ENCODE assay signal across 9 cellular contexts in the genomic region with DNA sequence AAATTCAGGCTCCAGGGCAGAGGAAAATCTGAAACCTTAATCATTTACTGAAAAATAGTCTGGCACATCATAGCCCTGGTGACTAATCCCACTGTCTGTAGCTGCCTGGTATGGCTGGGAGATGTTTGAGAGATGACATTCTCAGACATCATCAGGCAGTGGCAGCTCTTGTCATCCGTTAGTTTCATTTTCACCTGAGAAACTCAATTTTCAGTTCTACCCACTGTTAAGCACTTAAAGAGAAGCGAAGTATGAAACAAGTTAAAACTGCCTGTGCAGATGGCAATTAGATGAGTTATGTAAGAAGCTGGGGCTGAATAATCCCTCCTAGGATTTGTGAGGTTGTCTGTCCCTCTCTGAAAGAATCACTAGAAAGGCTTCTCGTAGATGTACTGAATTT.
A peak's percentile ranks its signal among the peaks of the same experiment; 100 is the strongest.
DNase-seq lines count a peak whose midpoint lies in the region; ATAC-seq, FAIRE-seq and TF ChIP-seq lines count a peak whose summit lies in the region.
"Had no signal": no experiment of that assay in that cellular context is flagged by ENCODE, and none has a peak within 500 bp of the region (broad histone marks: within the 10 kb centered on the region; RNA-seq: fewer than 3 reads in every experiment).

No MANE protein-coding gene starts in this region.

- no peaks in the 10 kb centered on the region for H3K4me1 Mint-ChIP-seq in Caco-2 (ENCODE audit: low read depth, unreplicated experiment)
- peaks cover 15% of the 10 kb centered on the region for H3K4me1 Mint-ChIP-seq in activated T-helper 1 cell treated with anti-CD3 and anti-CD28 coated beads, Interleukin-12 subunit alpha, Interleukin-12 subunit beta, Interleukin-2, Interleukin-4 antibody, amounts not matched to agents 30 ng/mL and 10 ng/mL and 1 ng/mL, durations not matched to agents 14 hours and 24 hours and 36 hours (ENCODE audit: low read depth)
- no peaks in the 10 kb centered on the region for H3K4me1 Mint-ChIP-seq in activated naive CD4-positive, alpha-beta T cell treated with anti-CD3 and anti-CD28 coated beads, Interleukin-2, amount 10 ng/mL, durations not matched to agents 7 days and 5 days

- no peaks in the 10 kb centered on the region for H3K9me3 Mint-ChIP-seq in Caco-2 (ENCODE audit: unreplicated experiment)
- no peaks in the 10 kb centered on the region for H3K9me3 Mint-ChIP-seq in activated T-helper 1 cell treated with anti-CD3 and anti-CD28 coated beads, Interleukin-12 subunit alpha, Interleukin-12 subunit beta, Interleukin-2, Interleukin-4 antibody, amounts not matched to agents 30 ng/mL and 10 ng/mL and 1 ng/mL, durations not matched to agents 14 hours and 24 hours and 36 hours
- H3K9me3 Mint-ChIP-seq in activated naive CD4-positive, alpha-beta T cell treated with anti-CD3 and anti-CD28 coated beads, Interleukin-2, amount 10 ng/mL, durations not matched to agents 7 days and 5 days: no peaks in the 10 kb centered on the region

- peak; percentile 83 for FAIRE-seq in GM19239 (lab: Jason Lieb, UNC)
- FAIRE-seq: H1 had no signal

- no peak overlapping the region for H3K4me3 Mint-ChIP-seq in Caco-2 (ENCODE audit: unreplicated experiment)
- H3K4me3 Mint-ChIP-seq in activated T-helper 1 cell treated with anti-CD3 and anti-CD28 coated beads, Interleukin-12 subunit alpha, Interleukin-12 subunit beta, Interleukin-2, Interleukin-4 antibody, amounts not matched to agents 30 ng/mL and 10 ng/mL and 1 ng/mL, durations not matched to agents 14 hours and 24 hours and 36 hours: no peak overlapping the region
- no peak overlapping the region for H3K4me3 Mint-ChIP-seq in activated naive CD4-positive, alpha-beta T cell treated with anti-CD3 and anti-CD28 coated beads, Interleukin-2, amount 10 ng/mL, durations not matched to agents 7 days and 5 days

- DNase-seq in D341Med (ENCODE audit: low spot score) (peak; percentile 52), GM19239 (ENCODE audit: insufficient read length, low spot score) (peak; percentile 26), amniotic stem cell (lab: John Stamatoyannopoulos, UW) (peak; percentile 6), Caco-2 (no peak), activated T-cell treated with anti-CD3 and anti-CD28 coated beads for 4 hours (no peak)
- no peak for DNase-seq in activated T-helper 1 cell treated with anti-CD3 and anti-CD28 coated beads, Interleukin-12 subunit alpha, Interleukin-12 subunit beta, Interleukin-2, Interleukin-4 antibody, amounts not matched to agents 30 ng/mL and 10 ng/mL and 1 ng/mL, durations not matched to agents 14 hours and 24 hours and 36 hours (ENCODE audit: low spot score)
- DNase-seq in activated naive CD4-positive, alpha-beta T cell treated with anti-CD3 and anti-CD28 coated beads, Interleukin-2, amount 10 ng/mL, durations not matched to agents 7 days and 5 days: no peak

- BruUV-seq in Caco-2 (replicated peaks; lab: Mats Ljungman, UMichigan): no TSS peak

- intact Hi-C loops in Caco-2 (cut with micrococcal nuclease; ENCODE audit: unreplicated experiment): no loop called here
- intact Hi-C loops in activated T-helper 1 cell treated with anti-CD3 and anti-CD28 coated beads, Interleukin-12 subunit alpha, Interleukin-12 subunit beta, Interleukin-2, Interleukin-4 antibody, amounts not matched to agents 30 ng/mL and 10 ng/mL and 1 ng/mL, durations not matched to agents 14 hours and 24 hours and 36 hours (cut with micrococcal nuclease): no loop called here

- H3K4me1 ChIP-seq in Caco-2: no peaks in the 10 kb centered on the region

- H3K27me3 ChIP-seq in Caco-2 (replicated peaks; ENCODE audit: control insufficient read depth, insufficient read depth, low read length): no peaks in the 10 kb centered on the region

- H3K27me3 Mint-ChIP-seq in Caco-2 (ENCODE audit: insufficient read depth, unreplicated experiment): no peaks in the 10 kb centered on the region
- peaks cover 3% of the 10 kb centered on the region for H3K27me3 Mint-ChIP-seq in activated T-helper 1 cell treated with anti-CD3 and anti-CD28 coated beads, Interleukin-12 subunit alpha, Interleukin-12 subunit beta, Interleukin-2, Interleukin-4 antibody, amounts not matched to agents 30 ng/mL and 10 ng/mL and 1 ng/mL, durations not matched to agents 14 hours and 24 hours and 36 hours (ENCODE audit: insufficient read depth)
- no peaks in the 10 kb centered on the region for H3K27me3 Mint-ChIP-seq in activated naive CD4-positive, alpha-beta T cell treated with anti-CD3 and anti-CD28 coated beads, Interleukin-2, amount 10 ng/mL, durations not matched to agents 7 days and 5 days

- no peak overlapping the region for H3K4me3 ChIP-seq in Caco-2 (ENCODE audit: low read depth, low read length)

- H3K36me3 ChIP-seq in Caco-2 (ENCODE audit: control insufficient read depth, insufficient read depth, low read length): no peaks in the 10 kb centered on the region

- ATAC-seq in HG03139 (IDR thresholded peaks at IDR 0.05; ENCODE audit: unreplicated experiment): peak; percentile 75

- H3K9me3 ChIP-seq in Caco-2: no peaks in the 10 kb centered on the region

- H3K27ac Mint-ChIP-seq in Caco-2 (ENCODE audit: unreplicated experiment): no peak overlapping the region
- no peak overlapping the region for H3K27ac Mint-ChIP-seq in activated T-helper 1 cell treated with anti-CD3 and anti-CD28 coated beads, Interleukin-12 subunit alpha, Interleukin-12 subunit beta, Interleukin-2, Interleukin-4 antibody, amounts not matched to agents 30 ng/mL and 10 ng/mL and 1 ng/mL, durations not matched to agents 14 hours and 24 hours and 36 hours
- H3K27ac Mint-ChIP-seq in activated naive CD4-positive, alpha-beta T cell treated with anti-CD3 and anti-CD28 coated beads, Interleukin-2, amount 10 ng/mL, durations not matched to agents 7 days and 5 days: no peak overlapping the region

- POLR2A ChIA-PET in Caco-2 (lab: Charles Lee): no interaction called here

- CTCF ChIA-PET in Caco-2 (lab: Charles Lee): interaction anchor here (1.1 kb wide), 1 partner anchor 11 kb away, joined by 3 read pairs; no protein-coding TSS in a partner anchor
- CTCF ChIA-PET in activated naive CD4-positive, alpha-beta T cell treated with anti-CD3 and anti-CD28 coated beads, Interleukin-2, amount 10 ng/mL, durations not matched to agents 7 days and 5 days (lab: Charles Lee): no interaction called here

- H3K36me3 Mint-ChIP-seq in Caco-2 (ENCODE audit: insufficient read depth, unreplicated experiment): no peaks in the 10 kb centered on the region
- no peaks in the 10 kb centered on the region for H3K36me3 Mint-ChIP-seq in activated T-helper 1 cell treated with anti-CD3 and anti-CD28 coated beads, Interleukin-12 subunit alpha, Interleukin-12 subunit beta, Interleukin-2, Interleukin-4 antibody, amounts not matched to agents 30 ng/mL and 10 ng/mL and 1 ng/mL, durations not matched to agents 14 hours and 24 hours and 36 hours (ENCODE audit: low read depth)
- no peaks in the 10 kb centered on the region for H3K36me3 Mint-ChIP-seq in activated naive CD4-positive, alpha-beta T cell treated with anti-CD3 and anti-CD28 coated beads, Interleukin-2, amount 10 ng/mL, durations not matched to agents 7 days and 5 days

- no peak for TF ChIP-seq CTCF in Caco-2 (IDR thresholded peaks at IDR 0.05; ENCODE audit: insufficient read depth in 1 of 2, low read depth in 1 of 2, low read length in 1 of 2, severe bottlenecking in 1 of 2, unreplicated experiment in 1 of 2)

Comparison
In these comparisons a context has a peak if more than half of its experiments do, and no peak if none do; other contexts are left out.
1. DNase-seq: peak in D341Med (single experiment), GM19239 (single experiment) and amniotic stem cell (single experiment); none in Caco-2 (0 of 2), activated T-helper 1 cell treated with anti-CD3 and anti-CD28 coated beads, Interleukin-12 subunit alpha, Interleukin-12 subunit beta, Interleukin-2, Interleukin-4 antibody, amounts not matched to agents 30 ng/mL and 10 ng/mL and 1 ng/mL, durations not matched to agents 14 hours and 24 hours and 36 hours (single experiment), activated naive CD4-positive, alpha-beta T cell treated with anti-CD3 and anti-CD28 coated beads, Interleukin-2, amount 10 ng/mL, durations not matched to agents 7 days and 5 days (single experiment) and activated T-cell treated with anti-CD3 and anti-CD28 coated beads for 4 hours (single experiment).